Comparison of ENCODE assay signal across 31 cellular contexts in the genomic region with DNA sequence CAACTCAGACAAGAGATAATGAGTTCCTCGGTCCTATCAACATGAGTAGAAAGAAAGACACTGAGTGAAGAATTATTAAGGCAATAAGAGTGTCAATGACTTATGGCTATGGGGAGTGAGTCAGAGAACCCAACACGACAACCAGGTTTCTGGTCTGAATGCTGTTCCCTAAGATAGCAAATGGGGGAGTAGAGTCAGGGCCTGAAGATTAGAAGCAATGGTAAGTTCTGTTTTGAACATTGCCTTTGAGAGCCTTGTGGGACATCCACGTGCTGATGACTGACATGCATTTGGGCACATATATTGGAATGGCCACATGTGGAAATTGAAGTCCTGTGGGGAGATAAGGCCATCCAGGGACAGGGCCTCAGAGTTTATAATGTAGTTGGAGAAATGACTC.
"Had no signal": no experiment of that assay in that cellular context is flagged by ENCODE, and none has a peak within 500 bp of the region (broad histone marks: within the 10 kb centered on the region; RNA-seq: fewer than 3 reads in every experiment).

No MANE protein-coding gene starts in this region.

- H3K9me3 ChIP-seq: adrenal gland, body of pancreas, breast epithelium had no signal

- H3K27me3 ChIP-seq: adrenal gland, body of pancreas, brain microvascular endothelial cell, breast epithelium had no signal

- H3K27ac ChIP-seq: adrenal gland, body of pancreas, brain microvascular endothelial cell, breast epithelium, VCaP had no signal

- H3K4me3 ChIP-seq: adrenal gland, body of pancreas, breast epithelium had no signal

- H3K4me1 ChIP-seq: adrenal gland, body of pancreas, breast epithelium had no signal

- DNase-seq: activated B cell treated with CpG ODN at 0.5 μM for 24 hours; activated CD4-positive, alpha-beta memory T cell treated with anti-CD3 and anti-CD28 coated beads for 36 hours; activated CD4-positive, alpha-beta T cell treated with anti-CD3 and anti-CD28 coated beads for 4 hours; activated CD4-positive, alpha-beta T cell treated with anti-CD3 and anti-CD28 coated beads, Interleukin-2, amount 10 ng/mL, durations not matched to agents 24 days and 14 days; activated CD4-positive, alpha-beta T cell treated with anti-CD3 and anti-CD28 coated beads, Interleukin-2, amount 50 U/mL, for 1 hour; activated CD4-positive, alpha-beta T cell treated with anti-CD3 and anti-CD28 coated beads, Interleukin-2, amount 50 U/mL, for 4 hours; activated CD4-positive, CD25-positive, alpha-beta regulatory T cell treated with anti-CD3 and anti-CD28 coated beads, Interleukin-2, amount 50 U/mL, for 72 hours; activated CD8-positive, alpha-beta memory T cell treated with anti-CD3 and anti-CD28 coated beads, Interleukin-2, amount 50 U/mL, for 4 hours; activated CD8-positive, alpha-beta T cell treated with anti-CD3 and anti-CD28 coated beads for 36 hours; activated effector memory CD4-positive, alpha-beta T cell treated with anti-CD3 and anti-CD28 coated beads, Interleukin-2, amount 50 U/mL, for 16 hours; activated gamma-delta T cell treated with Interleukin-2 at 50 U/mL for 16 hours; activated naive CD4-positive, alpha-beta T cell; activated naive CD4-positive, alpha-beta T cell treated with anti-CD3 and anti-CD28 coated beads for 36 hours; activated naive CD4-positive, alpha-beta T cell treated with anti-CD3 and anti-CD28 coated beads, Interleukin-2, amount 50 U/mL, for 16 hours; activated naive CD8-positive, alpha-beta T cell treated with anti-CD3 and anti-CD28 coated beads for 36 hours; activated T-cell treated with anti-CD3 and anti-CD28 coated beads for 4 hours; activated T-cell treated with anti-CD3 and anti-CD28 coated beads, Interleukin-2, amount 50 U/mL, for 1 hour; activated T-cell treated with anti-CD3 and anti-CD28 coated beads, Interleukin-2, amount 50 U/mL, for 4 hours; activated T-cell treated with anti-CD3 and anti-CD28 coated beads, Interleukin-2, amount 50 U/mL, for 72 hours; adrenal gland; amniotic stem cell; aorta; body of pancreas; brain microvascular endothelial cell; central memory CD4-positive, alpha-beta T cell; T-helper 2 cell; T-helper 9 cell had no signal

- H3K36me3 ChIP-seq: adrenal gland, brain microvascular endothelial cell, breast epithelium had no signal

- ATAC-seq: activated CD8-positive, alpha-beta T cell treated with anti-CD3 and anti-CD28 coated beads for 36 hours; activated naive CD4-positive, alpha-beta T cell treated with anti-CD3 and anti-CD28 coated beads, Interleukin-2, amount 50 U/mL, for 72 hours; activated T-cell treated with anti-CD3 and anti-CD28 coated beads, Interleukin-2, amount 50 U/mL, for 4 hours; activated T-cell treated with anti-CD3 and anti-CD28 coated beads, Interleukin-2, amount 50 U/mL, for 72 hours; activated T-helper 17 cell treated with anti-CD3 and anti-CD28 coated beads, Interleukin-2, amount 50 U/mL, for 72 hours; body of pancreas had no signal
